In genomic region chr3:48685603-48686511, GRCh38 we compare ENCODE assay signal across 8 cellular contexts. TPM values are rescaled to one million over a fixed set of nuclear protein-coding genes. Genes with fewer than 3 reads are reported as not detected.
DNase-seq lines count a peak whose midpoint lies in the region; ATAC-seq and TF ChIP-seq lines count a peak whose summit lies in the region.

NCKIPSD (minus strand) TSS chr3:48685915; CDS start chr3:48685807, 108 bp downstream.

- DNase-seq in AML-193 (lab: John Stamatoyannopoulos, UW) (peak; percentile 89 to 90), NCI-H510A treated with DMSO at 0.1 percent for 48 hours (lab: John Stamatoyannopoulos, UW) (peak; percentile 56), choroid plexus epithelial cell (ENCODE audit: low read depth) (peak; percentile 82)
- DNase-seq in activated CD4-positive, alpha-beta T cell treated with anti-CD3 and anti-CD28 coated beads for 36 hours = peak; percentile 96
- DNase-seq in stimulated activated CD4-positive, alpha-beta T cell treated with anti-CD3 and anti-CD28 coated beads, Interleukin-1b, Interleukin-23, amount 100 ng/mL, for 48 hours = peak; percentile 88

- ATAC-seq in GM18907 (IDR thresholded peaks at IDR 0.05; ENCODE audit: unreplicated experiment) = peak; percentile 80
- ATAC-seq in HG03135 (IDR thresholded peaks at IDR 0.05; ENCODE audit: unreplicated experiment) = peak; percentile 71
- peak; percentile 94 for ATAC-seq in activated CD4-positive, alpha-beta T cell treated with anti-CD3 and anti-CD28 coated beads for 36 hours

- peak within 1 kb of the TSS; percentile 86 for H3K27ac ChIP-seq in layer of hippocampus (ENCODE audit: low read depth, low read length)

- POLR2A ChIA-PET in activated CD4-positive, alpha-beta T cell treated with anti-CD3 and anti-CD28 coated beads for 36 hours (lab: Charles Lee) = interaction anchor here (0.5 to 1.0 kb wide), 3 partner anchors 24 to 73 kb away, joined by 3 to 7 read pairs (median 3); partner anchors contain the start of gene IP6K2

- H3K27me3 Mint-ChIP-seq in activated CD4-positive, alpha-beta T cell treated with anti-CD3 and anti-CD28 coated beads for 36 hours = no peaks in the 10 kb centered on the region

- H3K27ac Mint-ChIP-seq in activated CD4-positive, alpha-beta T cell treated with anti-CD3 and anti-CD28 coated beads for 36 hours = peak within 1 kb of the TSS; percentile 68

- H3K4me1 Mint-ChIP-seq in activated CD4-positive, alpha-beta T cell treated with anti-CD3 and anti-CD28 coated beads for 36 hours = peaks cover 16% of the 10 kb centered on the region

- H3K36me3 Mint-ChIP-seq in activated CD4-positive, alpha-beta T cell treated with anti-CD3 and anti-CD28 coated beads for 36 hours (ENCODE audit: low read depth) = peaks cover 39% of the 10 kb centered on the region

- CTCF ChIA-PET in activated CD4-positive, alpha-beta T cell treated with anti-CD3 and anti-CD28 coated beads for 36 hours (lab: Charles Lee) = interaction anchor here (0.5 to 2.2 kb wide), 13 partner anchors 12 to 874 kb away, joined by 3 to 10 read pairs (median 4); partner anchors contain the start of genes IP6K2 and NDUFAF3

- intact Hi-C loops in activated CD4-positive, alpha-beta T cell treated with anti-CD3 and anti-CD28 coated beads for 36 hours (cut with DNase I, micrococcal nuclease) = loop anchor here (1.0 to 2.0 kb wide), 10 partner anchors 22 to 784 kb away; partner anchors contain the start of genes IP6K2 (in 2 of the 2), DAG1 (in 1 of the 2), PRKAR2A (in 1 of the 2) and SLC26A6 (in 1 of the 2)

- TF ChIP-seq CTCF in choroid plexus epithelial cell (conservative IDR thresholded peaks at IDR 0.05; ENCODE audit: low read depth, low read length) = peak; percentile 68

- H3K27me3 ChIP-seq in layer of hippocampus (ENCODE audit: control insufficient read depth, insufficient read depth, low read length) = no peaks in the 10 kb centered on the region

- H3K4me3 ChIP-seq in choroid plexus epithelial cell (ENCODE audit: low read depth, low read length) = peak within 1 kb of the TSS; percentile 97

- H3K4me3 Mint-ChIP-seq in activated CD4-positive, alpha-beta T cell treated with anti-CD3 and anti-CD28 coated beads for 36 hours = peak within 1 kb of the TSS; percentile 82

- H3K9me3 Mint-ChIP-seq in activated CD4-positive, alpha-beta T cell treated with anti-CD3 and anti-CD28 coated beads for 36 hours (ENCODE audit: low read depth) = no peaks in the 10 kb centered on the region

RNA-seq across cellular contexts. Expression of gene NCKIPSD, which starts in this region (rescaled TPM):
- total RNA-seq in activated CD4-positive, alpha-beta T cell treated with anti-CD3 and anti-CD28 coated beads for 36 hours = 10 to 100 TPM; 61.0 to 67.3 TPM

Comparison
In these comparisons a context has a peak if more than half of its experiments do, and no peak if none do; other contexts are left out.
1. Peak in every context shown above with its lines: DNase-seq, ATAC-seq, H3K4me3 ChIP-seq and H3K27ac ChIP-seq.